9 cellular contexts compared by ENCODE assay signal in genomic region chr11:122691751-122692150, GRCh38. TPM values are rescaled to one million over a fixed set of nuclear protein-coding genes. Genes with fewer than 3 reads are reported as not detected.
A peak's percentile ranks its signal among the peaks of the same experiment; 100 is the strongest.
DNase-seq lines count a peak whose midpoint lies in the region; TF ChIP-seq lines count a peak whose summit lies in the region.
"Had no signal": no experiment of that assay in that cellular context is flagged by ENCODE, and none has a peak within 500 bp of the region (broad histone marks: within the 10 kb centered on the region; RNA-seq: fewer than 3 reads in every experiment).

No MANE protein-coding gene starts in this region.

- no peak for TF ChIP-seq EP300 in esophagus muscularis mucosa (IDR thresholded peaks at IDR 0.05)

- no peak for TF ChIP-seq POLR2A in esophagus muscularis mucosa (IDR thresholded peaks at IDR 0.05; ENCODE audit: low read depth)

- H3K27me3 Mint-ChIP-seq in CD14-positive monocyte (ENCODE audit: low read depth in 3 of 3) (peaks cover 0 to 4% (median 0%) of the 10 kb centered on the region in 3 donors), osteocyte (ENCODE audit: unreplicated experiment) (no peaks in the 10 kb centered on the region)

- TF ChIP-seq CTCF in CD14-positive monocyte (IDR thresholded peaks at IDR 0.05), result no peak
- no peak for TF ChIP-seq CTCF in esophagus muscularis mucosa (IDR thresholded peaks at IDR 0.05)
- TF ChIP-seq CTCF in osteocyte (IDR thresholded peaks at IDR 0.05), result no peak

- H3K4me3 Mint-ChIP-seq in CD14-positive monocyte (peak overlapping the region; percentile 0 to 26), osteocyte (ENCODE audit: unreplicated experiment) (peak overlapping the region; percentile 4)

- no peaks in the 10 kb centered on the region for H3K36me3 ChIP-seq in NT2/D1 (ENCODE audit: insufficient read depth, insufficient read length, low read length)
- no peaks in the 10 kb centered on the region for H3K36me3 ChIP-seq in esophagus muscularis mucosa

- H3K4me3 ChIP-seq in NT2/D1 (ENCODE audit: insufficient read length, low read depth) (no peak overlapping the region), esophagus muscularis mucosa (no peak overlapping the region)

- H3K27ac Mint-ChIP-seq in CD14-positive monocyte (peak overlapping the region; percentile 81 to 95 (median 91)), osteocyte (ENCODE audit: unreplicated experiment) (peak overlapping the region; percentile 96)

- H3K36me3 Mint-ChIP-seq in CD14-positive monocyte, result peaks cover 3 to 21% of the 10 kb centered on the region in 2 donors
- H3K36me3 Mint-ChIP-seq in osteocyte (ENCODE audit: unreplicated experiment), result peaks cover 5% of the 10 kb centered on the region

- H3K9me3 Mint-ChIP-seq in CD14-positive monocyte (no peaks in the 10 kb centered on the region), osteocyte (ENCODE audit: unreplicated experiment) (no peaks in the 10 kb centered on the region)

- H3K27me3 ChIP-seq in NT2/D1 (ENCODE audit: insufficient read depth, insufficient read length), result no peaks in the 10 kb centered on the region
- no peaks in the 10 kb centered on the region for H3K27me3 ChIP-seq in esophagus muscularis mucosa

- H3K9ac ChIP-seq in NT2/D1 (ENCODE audit: insufficient read length, low read depth), result peak overlapping the region; percentile 10

- H3K4me1 Mint-ChIP-seq in CD14-positive monocyte, result peaks cover 80% of the 10 kb centered on the region
- H3K4me1 Mint-ChIP-seq in osteocyte (ENCODE audit: unreplicated experiment), result peaks cover 51% of the 10 kb centered on the region

- H3K27ac ChIP-seq in esophagus muscularis mucosa (replicated peaks in 1 of 4), result peak overlapping the region; percentile 34 to 57 (median 47)

- 84% methylated on average over 3 of the region's 3 CpGs for WGBS in esophagus muscularis mucosa

- intact Hi-C loops in CD14-positive monocyte (cut with micrococcal nuclease) (loop anchor here in 1 of 2 donors (5.0 to 10.0 kb wide), 2 partner anchors 34 to 53 kb away; partner anchors contain the start of gene UBASH3B), esophagus muscularis mucosa (cut with DNase I) (no loop called here)

- DNase-seq in CD14-positive monocyte (ENCODE audit: low spot score) (no peak), NT2/D1 (ENCODE audit: low read depth, low spot score) (no peak), esophagus muscularis mucosa (ENCODE audit: extremely low spot score) (no peak), osteocyte (ENCODE audit: extremely low spot score, unreplicated experiment) (no peak), GDM1 (lab: John Stamatoyannopoulos, UW) (no peak), H4 (ENCODE audit: low spot score) (no peak), NCI-H774 (lab: John Stamatoyannopoulos, UW) (no peak), NCI-H1417 treated with DMSO at 0.1 percent for 48 hours (lab: John Stamatoyannopoulos, UW) (no peak)
- DNase-seq: activated CD8-positive, alpha-beta memory T cell treated with anti-CD3 and anti-CD28 coated beads, Interleukin-2, amount 50 U/mL, for 4 hours had no signal

- H3K9me3 ChIP-seq in NT2/D1 (ENCODE audit: insufficient read depth, low read length), result no peaks in the 10 kb centered on the region
- H3K9me3 ChIP-seq in esophagus muscularis mucosa, result no peaks in the 10 kb centered on the region

- H3K4me1 ChIP-seq in NT2/D1 (ENCODE audit: insufficient read depth, insufficient read length) (peaks cover 5% of the 10 kb centered on the region), esophagus muscularis mucosa (peaks cover 6 to 14% (median 11%) of the 10 kb centered on the region in 4 donors)

RNA-seq across cellular contexts. Expression of gene UBASH3B, which starts 36.2 kb away (rescaled TPM):
- 1 to 10 TPM; 3.3 to 7.1 TPM for polyA plus RNA-seq in CD14-positive monocyte
- total RNA-seq in esophagus muscularis mucosa (1 to 10 TPM in 3 of 4 donors, under 1 TPM in 1; 0.42 to 6.8 (median 1.7) TPM), osteocyte (40.9 and 43.5 TPM in 2 replicates)
- 4.4 and 6.4 TPM in 2 replicates for total RNA-seq in H4 (2014; rRNA removed; shearing (Covaris generic))
